1 cellular context compared by ENCODE assay signal in genomic region chr11:74169736-74170458, GRCh38.
TF ChIP-seq lines count a peak whose summit lies in the region.

No MANE protein-coding gene starts in this region.

TF ChIP-seq in HepG2, 621 proteins besides CTCF, POLR2A, EP300 and RAD21 (continued from another document):
- TF ChIP-seq, protein P1, sequence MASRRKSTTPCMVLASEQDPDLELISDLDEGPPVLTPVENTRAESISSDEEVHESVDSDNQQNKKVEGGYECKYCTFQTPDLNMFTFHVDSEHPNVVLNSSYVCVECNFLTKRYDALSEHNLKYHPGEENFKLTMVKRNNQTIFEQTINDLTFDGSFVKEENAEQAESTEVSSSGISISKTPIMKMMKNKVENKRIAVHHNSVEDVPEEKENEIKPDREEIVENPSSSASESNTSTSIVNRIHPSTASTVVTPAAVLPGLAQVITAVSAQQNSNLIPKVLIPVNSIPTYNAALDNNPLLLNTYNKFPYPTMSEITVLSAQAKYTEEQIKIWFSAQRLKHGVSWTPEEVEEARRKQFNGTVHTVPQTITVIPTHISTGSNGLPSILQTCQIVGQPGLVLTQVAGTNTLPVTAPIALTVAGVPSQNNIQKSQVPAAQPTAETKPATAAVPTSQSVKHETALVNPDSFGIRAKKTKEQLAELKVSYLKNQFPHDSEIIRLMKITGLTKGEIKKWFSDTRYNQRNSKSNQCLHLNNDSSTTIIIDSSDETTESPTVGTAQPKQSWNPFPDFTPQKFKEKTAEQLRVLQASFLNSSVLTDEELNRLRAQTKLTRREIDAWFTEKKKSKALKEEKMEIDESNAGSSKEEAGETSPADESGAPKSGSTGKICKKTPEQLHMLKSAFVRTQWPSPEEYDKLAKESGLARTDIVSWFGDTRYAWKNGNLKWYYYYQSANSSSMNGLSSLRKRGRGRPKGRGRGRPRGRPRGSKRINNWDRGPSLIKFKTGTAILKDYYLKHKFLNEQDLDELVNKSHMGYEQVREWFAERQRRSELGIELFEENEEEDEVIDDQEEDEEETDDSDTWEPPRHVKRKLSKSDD (CRISPR knock-in tag; IDR thresholded peaks at IDR 0.05; ENCODE audit: low read depth) = no peak
- no peak for TF ChIP-seq FOXC1 (CRISPR knock-in tag; IDR thresholded peaks at IDR 0.05; ENCODE audit: borderline replicate concordance)
- no peak for TF ChIP-seq ZSCAN30 (CRISPR knock-in tag; IDR thresholded peaks at IDR 0.05)
- no peak for TF ChIP-seq MTA3 (CRISPR knock-in tag; IDR thresholded peaks at IDR 0.05)
- no peak for TF ChIP-seq NFE2L2 (IDR thresholded peaks at IDR 0.05; ENCODE audit: low read length)
- peak; percentile 46; the same call in 1 of the 2 replicates for TF ChIP-seq MAFF (IDR thresholded peaks at IDR 0.05; ENCODE audit: low read depth, low read length)
- TF ChIP-seq ZNF343 (CRISPR knock-in tag; IDR thresholded peaks at IDR 0.05) = 0 out of 2 replicates have a peak, but pooled peaks have one; percentile 19
- TF ChIP-seq MAFK (conservative IDR thresholded peaks at IDR 0.05 in 1 of 2, IDR thresholded peaks at IDR 0.05 in 1 of 2; ENCODE audit: low read length in 2 of 2) = peak; percentile 52 to 53
